ENCODE assay signal across 9 cellular contexts in genomic region chr17:559699-560378, GRCh38.
DNase-seq lines count a peak whose midpoint lies in the region; ATAC-seq, FAIRE-seq and TF ChIP-seq lines count a peak whose summit lies in the region.
"Had no signal": no experiment of that assay in that cellular context is flagged by ENCODE, and none has a peak within 500 bp of the region (broad histone marks: within the 10 kb centered on the region; RNA-seq: fewer than 3 reads in every experiment).

No MANE protein-coding gene starts in this region.

- in situ Hi-C loops in SK-MEL-5 (cut with HindIII; ENCODE audit: low pct_unique_long_range_greater_than_20kb, low sequenced_read_pairs): no loop called here

- CTCF ChIA-PET in BJ (lab: Yijun Ruan, JAX): interaction anchor here (0.9 kb wide), 1 partner anchor 141 kb away, joined by 3 read pairs; no protein-coding TSS in a partner anchor

- H3K36me3 ChIP-seq in BJ (ENCODE audit: control insufficient read depth, insufficient read depth, low read length) (peaks cover 4% of the 10 kb centered on the region; the same call in 1 of the 2 replicates), fibroblast of lung (ENCODE audit: control insufficient read depth, insufficient read depth, low read length) (peaks cover 6% of the 10 kb centered on the region), pancreas (peaks cover 0 to 28% (median 10%) of the 10 kb centered on the region in 3 donors), ovary (no peaks in the 10 kb centered on the region)

- H2AFZ ChIP-seq in fibroblast of lung (ENCODE audit: low read length): no peak overlapping the region

- DNase-seq in BJ (ENCODE audit: low read depth): peak; percentile 85
- DNase-seq in SK-MEL-5 (ENCODE audit: low read depth, low spot score): peak; percentile 90
- peak; percentile 90 to 93 for DNase-seq in fibroblast of lung (ENCODE audit: low read depth in 2 of 2)
- DNase-seq in pancreas: no peak
- no peak for DNase-seq in 8988T
- DNase-seq in Ammon's horn (ENCODE audit: low spot score): no peak
- DNase-seq in ovary: no peak
- no peak for DNase-seq in NK-92 treated with Interleukin-12 subunit alpha and Interleukin-12 subunit beta, amount 100 ng/mL, for 24 hours (lab: John Stamatoyannopoulos, UW)

- TF ChIP-seq EP300 in ovary (IDR thresholded peaks at IDR 0.05): no peak

- no peaks in the 10 kb centered on the region for H4K20me1 ChIP-seq in fibroblast of lung (ENCODE audit: control insufficient read depth, extremely low read depth, insufficient read depth, low read length)

- peak overlapping the region; percentile 30 for H3K27ac ChIP-seq in fibroblast of lung (ENCODE audit: insufficient read depth, low read length)
- H3K27ac ChIP-seq in pancreas: peak overlapping the region in 2 of 4 donors; percentile 19 to 53
- no peak overlapping the region for H3K27ac ChIP-seq in ovary

- peak in 3 of 4 donors; percentile 53 to 80 (median 63) for ATAC-seq in pancreas

- WGBS in pancreas, 2 donors: 85 to 88% methylated on average over 6 of the region's 6 CpGs
- 80 to 84% (median 83%) methylated on average over 6 of the region's 6 CpGs for WGBS in ovary, 3 donors

- no peaks in the 10 kb centered on the region for H3K27me3 ChIP-seq in BJ (ENCODE audit: control insufficient read depth, insufficient read depth, low read length)
- H3K27me3 ChIP-seq in fibroblast of lung (ENCODE audit: control insufficient read depth, insufficient read depth, low read length): no peaks in the 10 kb centered on the region
- H3K27me3 ChIP-seq in pancreas: no peaks in the 10 kb centered on the region
- H3K27me3 ChIP-seq in ovary: no peaks in the 10 kb centered on the region

- TF ChIP-seq POLR2A in ovary (IDR thresholded peaks at IDR 0.05): no peak

- H3K4me1 ChIP-seq in fibroblast of lung (ENCODE audit: control insufficient read depth, extremely low read depth, insufficient read depth, low read length) (peaks cover 16% of the 10 kb centered on the region), pancreas (no peaks in the 10 kb centered on the region), ovary (ENCODE audit: insufficient read depth) (no peaks in the 10 kb centered on the region)

- POLR2A ChIA-PET in BJ (lab: Charles Lee): interaction anchor here (0.6 kb wide), 2 partner anchors 73 to 388 kb away, joined by 3 to 6 read pairs; no protein-coding TSS in a partner anchor

- TF ChIP-seq CTCF in BJ (IDR thresholded peaks at IDR 0.05; ENCODE audit: insufficient read depth, low read depth, low read length): no peak
- no peak for TF ChIP-seq CTCF in fibroblast of lung (conservative IDR thresholded peaks at IDR 0.05 in 1 of 2, IDR thresholded peaks at IDR 0.05 in 1 of 2; ENCODE audit: low read depth in 1 of 2, low read length in 2 of 2)
- TF ChIP-seq CTCF in pancreas (IDR thresholded peaks at IDR 0.05): no peak
- TF ChIP-seq CTCF in ovary (IDR thresholded peaks at IDR 0.05): no peak

- H3K9me3 ChIP-seq in fibroblast of lung (ENCODE audit: control insufficient read depth, insufficient read depth, low read depth, low read length) (no peaks in the 10 kb centered on the region), pancreas (no peaks in the 10 kb centered on the region), ovary (no peaks in the 10 kb centered on the region)

- H3K4me3 ChIP-seq in BJ (ENCODE audit: low read depth, low read length) (no peak overlapping the region), fibroblast of lung (replicated peaks in 1 of 4; ENCODE audit: control extremely low read depth in 1 of 4, insufficient read depth in 1 of 4, low read depth in 3 of 4, low read length in 4 of 4) (no peak overlapping the region), pancreas (no peak overlapping the region), ovary (no peak overlapping the region)

- no peak overlapping the region for H3K9ac ChIP-seq in fibroblast of lung (ENCODE audit: insufficient read depth, low read length)

- no peak for FAIRE-seq in pancreas (lab: Jason Lieb, UNC)
- FAIRE-seq: G401.6 had no signal

- no peaks in the 10 kb centered on the region for H3K79me2 ChIP-seq in fibroblast of lung (ENCODE audit: control insufficient read depth, insufficient read depth, low read length)

- peak overlapping the region; percentile 7 for H3K4me2 ChIP-seq in fibroblast of lung (ENCODE audit: extremely low read depth, insufficient read depth, low read length)

- intact Hi-C loops in pancreas (cut with DNase I): no loop called here
- intact Hi-C loops in ovary (cut with DNase I): no loop called here

Comparison
In these comparisons a context has a peak if more than half of its experiments do, and no peak if none do; other contexts are left out.
1. DNase-seq: peak in BJ (single experiment), SK-MEL-5 (single experiment) and fibroblast of lung (2 of 2); none in pancreas (0 of 6), 8988T (single experiment), Ammon's horn (single experiment), ovary (0 of 5) and NK-92 treated with Interleukin-12 subunit alpha and Interleukin-12 subunit beta, amount 100 ng/mL, for 24 hours (single experiment).